10 cellular contexts compared by ENCODE assay signal in the genomic region with DNA sequence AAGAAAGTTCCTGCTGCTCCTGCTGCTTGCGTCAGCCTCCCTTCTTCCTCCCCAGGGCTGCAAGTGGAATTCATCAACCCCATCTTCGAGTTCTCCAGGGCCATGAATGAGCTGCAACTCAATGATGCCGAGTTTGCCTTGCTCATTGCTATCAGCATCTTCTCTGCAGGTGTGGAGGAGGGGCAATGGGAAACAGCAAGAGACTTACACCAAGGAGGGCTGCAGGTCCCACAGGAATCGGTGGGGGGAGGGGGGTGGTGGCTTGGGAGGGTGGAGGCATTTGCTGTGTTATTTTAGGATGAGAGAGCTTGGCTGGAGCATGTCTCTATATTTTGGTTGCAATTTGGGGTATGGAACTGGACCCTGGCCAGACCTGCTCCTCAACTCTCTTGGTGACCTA. TPM values are rescaled to one million over a fixed set of nuclear protein-coding genes. Genes with fewer than 3 reads are reported as not detected.
DNase-seq lines count a peak whose midpoint lies in the region; ATAC-seq and TF ChIP-seq lines count a peak whose summit lies in the region.
"Had no signal": no experiment of that assay in that cellular context is flagged by ENCODE, and none has a peak within 500 bp of the region (broad histone marks: within the 10 kb centered on the region; RNA-seq: fewer than 3 reads in every experiment).

No MANE protein-coding gene starts in this region.

- H3K27ac ChIP-seq in H9 (ENCODE audit: insufficient read length, low read depth, low read length) (peak overlapping the region; percentile 8), sigmoid colon (peak overlapping the region; percentile 95 to 98 (median 96))

- H3K18ac ChIP-seq in H9 (ENCODE audit: insufficient read length, low read depth, low read length), result no peak overlapping the region

- no peak overlapping the region for H4K5ac ChIP-seq in H9 (ENCODE audit: insufficient read length, low read depth, low read length)

- peak overlapping the region; percentile 54 for H3K4me2 ChIP-seq in H9 (ENCODE audit: insufficient read depth, insufficient read length, low read length)

- H2BK15ac ChIP-seq in H9 (ENCODE audit: low read depth, low read length), result no peak overlapping the region

- H2AK5ac ChIP-seq in H9 (ENCODE audit: insufficient read length, low read length), result no peak overlapping the region

- peaks cover 0 to 6% (median 0%) of the 10 kb centered on the region in 3 experiments; a peak in 3 of 7 replicates for H3K36me3 Mint-ChIP-seq in H9 (ENCODE audit: insufficient read depth in 1 of 3, low read depth in 3 of 3)
- no peaks in the 10 kb centered on the region for H3K36me3 Mint-ChIP-seq in T-helper 17 cell (ENCODE audit: low read depth)
- H3K36me3 Mint-ChIP-seq in glutamatergic neuron (ENCODE audit: unreplicated experiment), result no peaks in the 10 kb centered on the region

- no CpG with 5 or more reads among the region's 4 CpGs for WGBS in H9 (ENCODE audit: extremely low coverage, insufficient read length, low lambda C conversion rate)
- 64 to 83% methylated on average over 4 of the region's 4 CpGs for WGBS in sigmoid colon, 2 donors

- TF ChIP-seq POLR2A in sigmoid colon (IDR thresholded peaks at IDR 0.05), result no peak

- no peak overlapping the region for H2BK120ac ChIP-seq in H9 (ENCODE audit: low read depth, low read length, poor library complexity, severe bottlenecking)

- H3K79me2 ChIP-seq in H9 (ENCODE audit: insufficient read depth, low read length), result peaks cover 9% of the 10 kb centered on the region; the same call in 1 of the 2 replicates

- peaks cover 7% of the 10 kb centered on the region; the same call in 1 of the 2 replicates for H3K4me1 ChIP-seq in H9 (ENCODE audit: insufficient read depth, low read length)
- peaks cover 0 to 40% (median 38%) of the 10 kb centered on the region in 4 donors for H3K4me1 ChIP-seq in sigmoid colon

- no peak overlapping the region for H3K4me3 ChIP-seq in sigmoid colon

- H4K91ac ChIP-seq in H9 (ENCODE audit: insufficient read length, low read depth, low read length), result no peak overlapping the region

- no peaks in the 10 kb centered on the region for H3K27me3 Mint-ChIP-seq in H9 (ENCODE audit: low read depth)
- no peaks in the 10 kb centered on the region for H3K27me3 Mint-ChIP-seq in T-helper 17 cell
- peaks cover 11% of the 10 kb centered on the region for H3K27me3 Mint-ChIP-seq in glutamatergic neuron (ENCODE audit: unreplicated experiment)

- intact Hi-C loops in sigmoid colon (cut with DNase I), result loop anchor here (2.0 to 5.0 kb wide), 2 partner anchors 53 to 89 kb away; a partner anchor contains a TSS

- no peak overlapping the region for H3K23ac ChIP-seq in H9 (ENCODE audit: insufficient read length, low read depth, low read length)

- no peaks in the 10 kb centered on the region for H3K9me3 ChIP-seq in H9 (ENCODE audit: control insufficient read depth, low read depth, low read length)
- H3K9me3 ChIP-seq in T-helper 17 cell (ENCODE audit: control insufficient read depth, low read length, poor library complexity, severe bottlenecking), result no peaks in the 10 kb centered on the region
- H3K9me3 ChIP-seq in sigmoid colon, result no peaks in the 10 kb centered on the region

- peaks cover 13% of the 10 kb centered on the region for H3K23me2 ChIP-seq in H9 (ENCODE audit: insufficient read length, low read depth, low read length, poor library complexity, severe bottlenecking)

- no peak overlapping the region for H4K8ac ChIP-seq in H9 (replicated peaks; ENCODE audit: insufficient read length, low read depth, low read length)

- peaks cover 40 to 41% of the 10 kb centered on the region in 2 experiments for H3K4me1 Mint-ChIP-seq in H9
- peaks cover 36% of the 10 kb centered on the region for H3K4me1 Mint-ChIP-seq in T-helper 17 cell
- H3K4me1 Mint-ChIP-seq in glutamatergic neuron (ENCODE audit: low read depth, unreplicated experiment), result peaks cover 32% of the 10 kb centered on the region

- no peak overlapping the region for H3K9ac ChIP-seq in H9 (ENCODE audit: extremely low read depth, insufficient read length, low read length)

- H3K56ac ChIP-seq in H9 (ENCODE audit: insufficient read length, low read depth, low read length), result no peak overlapping the region

- no peaks in the 10 kb centered on the region for H3K79me1 ChIP-seq in H9 (ENCODE audit: insufficient read depth, low read depth, low read length, poor library complexity, severe bottlenecking)

- H2BK5ac ChIP-seq in H9 (ENCODE audit: insufficient read length, low read length), result no peak overlapping the region

- TF ChIP-seq CTCF in H9 (conservative IDR thresholded peaks at IDR 0.05), result no peak
- no peak for TF ChIP-seq CTCF in glutamatergic neuron (IDR thresholded peaks at IDR 0.05; ENCODE audit: partially characterized antibody, unreplicated experiment)
- TF ChIP-seq CTCF in sigmoid colon (IDR thresholded peaks at IDR 0.05), result no peak

- H3K9me3 Mint-ChIP-seq in H9 (no peaks in the 10 kb centered on the region), glutamatergic neuron (ENCODE audit: unreplicated experiment) (peaks cover 10% of the 10 kb centered on the region)

- H2AFZ ChIP-seq in H9 (ENCODE audit: low read length), result no peak overlapping the region

- H3K27me3 ChIP-seq in H9 (ENCODE audit: insufficient read depth, low read length), result no peaks in the 10 kb centered on the region
- H3K27me3 ChIP-seq in sigmoid colon, result no peaks in the 10 kb centered on the region

- no peaks in the 10 kb centered on the region for H3K36me3 ChIP-seq in sigmoid colon

- TF ChIP-seq EP300 in sigmoid colon (IDR thresholded peaks at IDR 0.05), result no peak

- H3K27ac Mint-ChIP-seq in H9 (peak overlapping the region; percentile 80 to 98 (median 97)), T-helper 17 cell (peak overlapping the region; percentile 98), glutamatergic neuron (ENCODE audit: unreplicated experiment) (no peak overlapping the region)

- H3T11ph ChIP-seq in H9 (ENCODE audit: low read length), result no peak overlapping the region

- ATAC-seq in T-helper 17 cell (no peak), GM21786 (IDR thresholded peaks at IDR 0.05; ENCODE audit: unreplicated experiment) (no peak)

- H2BK20ac ChIP-seq in H9 (ENCODE audit: low read depth, low read length, poor library complexity, severe bottlenecking), result no peak overlapping the region

- H3K14ac ChIP-seq in H9 (ENCODE audit: insufficient read depth, low read length), result no peak overlapping the region

- no peak overlapping the region for H2BK12ac ChIP-seq in H9 (ENCODE audit: insufficient read length, low read depth, low read length)

- no peak overlapping the region for H3K4ac ChIP-seq in H9 (ENCODE audit: low read depth, low read length)

- H3K4me3 Mint-ChIP-seq in H9 (peak overlapping the region; percentile 84 to 91; a peak in 4 of 5 replicates), T-helper 17 cell (no peak overlapping the region), glutamatergic neuron (ENCODE audit: unreplicated experiment) (peak overlapping the region; percentile 94)

- H4K20me1 ChIP-seq in H9 (ENCODE audit: control insufficient read depth, insufficient read depth, insufficient read length), result no peaks in the 10 kb centered on the region

- no peak for DNase-seq in H9
- DNase-seq in T-helper 17 cell, result no peak
- DNase-seq in glutamatergic neuron, result no peak
- no peak for DNase-seq in sigmoid colon
- no peak for DNase-seq in stimulated activated naive CD4-positive, alpha-beta T cell treated with Interleukin-2 at 50 U/mL for 16 hours (lab: John Stamatoyannopoulos, UW)
- no peak for DNase-seq in Ammon's horn (ENCODE audit: low spot score)
- DNase-seq: DMS79, NCI-H187, OCI-M1 had no signal

RNA-seq across cellular contexts. Expression of a gene that starts 2.1 kb away (rescaled TPM):
- total RNA-seq in H9 (2021) (36.9 and 41.0 TPM in 2 replicates), T-helper 17 cell (100 to 1,000 TPM; 155 to 209 TPM), glutamatergic neuron (ENCODE audit: unreplicated experiment) (115 TPM), sigmoid colon (10 to 100 TPM; 25.8 to 55.7 (median 33.6) TPM)
- polyA plus RNA-seq in sigmoid colon, result 10 to 100 TPM; 18.6 to 32.5 (median 19.2) TPM

RNA-seq across cellular contexts. Expression of a gene that starts 10.1 kb away (rescaled TPM):
- total RNA-seq in H9 (2021), result 25.2 and 26.3 TPM in 2 replicates
- total RNA-seq in T-helper 17 cell, result 1 to 10 TPM; 2.2 to 4.3 TPM
- 10.5 TPM for total RNA-seq in glutamatergic neuron (ENCODE audit: unreplicated experiment)
- 10 to 100 TPM; 30.3 to 54.5 (median 40.2) TPM for total RNA-seq in sigmoid colon
- 10 to 100 TPM; 57.3 to 90.1 (median 61.5) TPM for polyA plus RNA-seq in sigmoid colon

RNA-seq across cellular contexts. Expression of a gene that starts 19.2 kb away (rescaled TPM):
- total RNA-seq in H9 (2021) (29.3 and 29.5 TPM in 2 replicates), T-helper 17 cell (10 to 100 TPM; 19.6 to 23.1 TPM), glutamatergic neuron (ENCODE audit: unreplicated experiment) (44.3 TPM), sigmoid colon (10 to 100 TPM; 30.7 to 54.0 (median 34.9) TPM)
- polyA plus RNA-seq in sigmoid colon, result 10 to 100 TPM; 15.6 to 50.9 (median 25.4) TPM

RNA-seq across cellular contexts. Expression of a gene that starts 53.1 kb away (rescaled TPM):
- total RNA-seq in H9 (2021) (65.0 and 67.0 TPM in 2 replicates), T-helper 17 cell (10 to 100 TPM; 75.3 to 77.0 TPM), glutamatergic neuron (ENCODE audit: unreplicated experiment) (12.6 TPM), sigmoid colon (10 to 100 TPM; 31.9 to 44.6 (median 32.3) TPM)
- polyA plus RNA-seq in sigmoid colon, result 10 to 100 TPM; 21.3 to 42.0 (median 21.6) TPM
